8 cellular contexts compared by ENCODE assay signal in genomic region chr11:65498042-65498726, GRCh38. TPM values are rescaled to one million over a fixed set of nuclear protein-coding genes. Genes with fewer than 3 reads are reported as not detected.
DNase-seq lines count a peak whose midpoint lies in the region; ATAC-seq and TF ChIP-seq lines count a peak whose summit lies in the region.

No MANE protein-coding gene starts in this region.

- BruUV-seq in Caco-2 (replicated peaks; lab: Mats Ljungman, UMichigan) (TSS peak; percentile 61), MCF 10A (replicated peaks; lab: Mats Ljungman, UMichigan) (TSS peak; percentile 30)

- H3K27me3 Mint-ChIP-seq in Caco-2 (ENCODE audit: insufficient read depth, unreplicated experiment) (peaks cover 3% of the 10 kb centered on the region), T-cell (no peaks in the 10 kb centered on the region), MCF 10A (ENCODE audit: insufficient read depth, unreplicated experiment) (no peaks in the 10 kb centered on the region)

- H3K27ac Mint-ChIP-seq in Caco-2 (ENCODE audit: unreplicated experiment): no peak overlapping the region
- H3K27ac Mint-ChIP-seq in T-cell: no peak overlapping the region
- no peak overlapping the region for H3K27ac Mint-ChIP-seq in MCF 10A (ENCODE audit: low read depth, unreplicated experiment)

- ATAC-seq in T-cell (replicated peaks in 1 of 4) (peak; percentile 5 to 23 (median 14)), left lobe of liver (peak; percentile 21), HG02973 (IDR thresholded peaks at IDR 0.05; ENCODE audit: unreplicated experiment) (no peak), HG03097 (IDR thresholded peaks at IDR 0.05; ENCODE audit: low FRiP score, unreplicated experiment) (no peak)

- CTCF ChIA-PET in Caco-2 (lab: Charles Lee): interaction anchor here (0.6 to 3.1 kb wide), 9 partner anchors 9 to 82 kb away, joined by 3 to 31 read pairs (median 8); no protein-coding TSS in a partner anchor
- CTCF ChIA-PET in T-cell (lab: Charles Lee): interaction anchor here in 1 of 2 donors (0.5 to 5.3 kb wide), 9 partner anchors 9 to 638 kb away, joined by 3 to 39 read pairs (median 11); no protein-coding TSS in a partner anchor
- CTCF ChIA-PET in MCF 10A (lab: Yijun Ruan, JAX): interaction anchor here (0.6 to 3.1 kb wide), 16 partner anchors 8 to 184 kb away, joined by 3 to 17 read pairs (median 4); partner anchors contain the start of genes CDC42EP2 and NEAT1

- H3K9me3 ChIP-seq in Caco-2: no peaks in the 10 kb centered on the region
- H3K9me3 ChIP-seq in KOPT-K1 (ENCODE audit: insufficient read depth, low read length, poor library complexity, severe bottlenecking): no peaks in the 10 kb centered on the region

- H3K4me1 Mint-ChIP-seq in Caco-2 (ENCODE audit: low read depth, unreplicated experiment): peaks cover 32% of the 10 kb centered on the region
- peaks cover 21 to 33% (median 25%) of the 10 kb centered on the region in 3 donors for H3K4me1 Mint-ChIP-seq in T-cell
- H3K4me1 Mint-ChIP-seq in MCF 10A (ENCODE audit: insufficient read depth, unreplicated experiment): peaks cover 9% of the 10 kb centered on the region

- H3K4me3 Mint-ChIP-seq in Caco-2 (ENCODE audit: unreplicated experiment) (no peak overlapping the region), T-cell (no peak overlapping the region), MCF 10A (ENCODE audit: unreplicated experiment) (no peak overlapping the region)

- TF ChIP-seq CTCF in Caco-2 (IDR thresholded peaks at IDR 0.05; ENCODE audit: insufficient read depth in 1 of 2, low read depth in 1 of 2, low read length in 1 of 2, severe bottlenecking in 1 of 2, unreplicated experiment in 1 of 2) (no peak), MCF 10A (IDR thresholded peaks at IDR 0.05; ENCODE audit: unreplicated experiment) (no peak)

- H3K36me3 ChIP-seq in Caco-2 (ENCODE audit: control insufficient read depth, insufficient read depth, low read length) (peaks cover 6% of the 10 kb centered on the region), KOPT-K1 (ENCODE audit: insufficient read depth, low read length) (peaks cover 35% of the 10 kb centered on the region)

- H3K4me3 ChIP-seq in Caco-2 (ENCODE audit: low read depth, low read length): peak overlapping the region; percentile 81

- DNase-seq in Caco-2: peak; percentile 77 to 79
- DNase-seq in T-cell: peak in 30 of 34 experiments; percentile 29 to 68 (median 55)
- DNase-seq in MCF 10A (ENCODE audit: unreplicated experiment): peak; percentile 72
- DNase-seq in left lobe of liver (ENCODE audit: low spot score): peak; percentile 71
- DNase-seq in stimulated activated CD8-positive, alpha-beta memory T cell treated with anti-CD3 and anti-CD28 coated beads, Interleukin-12 subunit alpha, Interleukin-12 subunit beta, amount 100 ng/mL, for 1 hour (ENCODE audit: low read depth): peak; percentile 47

- POLR2A ChIA-PET in Caco-2 (lab: Charles Lee) (interaction anchor here (0.5 to 13.2 kb wide), 21 partner anchors 10 to 694 kb away, joined by 3 to 377 read pairs (median 6); partner anchors contain the start of genes FAM89B, NEAT1 and SCYL1), T-cell (lab: Charles Lee) (interaction anchor here (0.6 to 7.8 kb wide), 30 partner anchors 8 to 1903 kb away, joined by 3 to 306 read pairs (median 8); partner anchors contain the start of genes NEAT1 (in 2 of the 2), FRMD8 (in 1 of the 2), PCNX3 (in 1 of the 2) and RAB1B (in 1 of the 2)), MCF 10A (lab: Yijun Ruan, JAX) (interaction anchor here (0.6 to 30.1 kb wide), 33 partner anchors 6 to 504 kb away, joined by 3 to 2994 read pairs (median 7); partner anchors contain the start of genes BANF1, DPF2, EIF1AD and FAM89B)

- intact Hi-C loops in Caco-2 (cut with micrococcal nuclease; ENCODE audit: unreplicated experiment): no loop called here
- intact Hi-C loops in MCF 10A (cut with micrococcal nuclease): no loop called here

- H3K9me3 Mint-ChIP-seq in Caco-2 (ENCODE audit: unreplicated experiment) (no peaks in the 10 kb centered on the region), T-cell (no peaks in the 10 kb centered on the region), MCF 10A (ENCODE audit: unreplicated experiment) (no peaks in the 10 kb centered on the region)

- H3K4me1 ChIP-seq in Caco-2: peaks cover 29% of the 10 kb centered on the region

- peak overlapping the region; percentile 100 for H3K27ac ChIP-seq in KOPT-K1 (ENCODE audit: low read depth, low read length, poor library complexity, severe bottlenecking)

- H3K36me3 Mint-ChIP-seq in Caco-2 (ENCODE audit: insufficient read depth, unreplicated experiment): no peaks in the 10 kb centered on the region
- no peaks in the 10 kb centered on the region for H3K36me3 Mint-ChIP-seq in T-cell
- no peaks in the 10 kb centered on the region for H3K36me3 Mint-ChIP-seq in MCF 10A (ENCODE audit: insufficient read depth, unreplicated experiment)

- no peaks in the 10 kb centered on the region for H3K27me3 ChIP-seq in Caco-2 (replicated peaks; ENCODE audit: control insufficient read depth, insufficient read depth, low read length)

RNA-seq across cellular contexts. Expression of gene MALAT1, which starts 0.7 kb away (rescaled TPM):
- 4,797 and 4,914 TPM in 2 replicates for total RNA-seq in Caco-2 (2022)
- total RNA-seq in T-cell: over 10,000 TPM; 21,382 to 33,585 (median 22,045) TPM
- 10,851 and 12,068 TPM in 2 replicates for total RNA-seq in MCF 10A (2022)
- 2,761 TPM for total RNA-seq in left lobe of liver

RNA-seq across cellular contexts. Expression of gene SCYL1, which starts 26.7 kb away (rescaled TPM):
- 123 and 124 TPM in 2 replicates for total RNA-seq in Caco-2 (2022)
- total RNA-seq in T-cell: 10 to 100 TPM; 66.4 to 96.8 (median 76.8) TPM
- total RNA-seq in MCF 10A (2022): 70.9 and 75.5 TPM in 2 replicates
- total RNA-seq in left lobe of liver: 67.6 TPM

RNA-seq across cellular contexts. Expression of gene LTBP3, which starts 60.0 kb away (rescaled TPM):
- total RNA-seq in Caco-2 (2022): 87.2 and 91.2 TPM in 2 replicates
- total RNA-seq in T-cell: 100 to 1,000 TPM; 200 to 364 (median 284) TPM
- 10.6 and 11.0 TPM in 2 replicates for total RNA-seq in MCF 10A (2022)
- total RNA-seq in left lobe of liver: 42.3 TPM

Comparison
In these comparisons a context has a peak if more than half of its experiments do, and no peak if none do; other contexts are left out.
1. ATAC-seq: peak in T-cell (4 of 4) and left lobe of liver (single experiment); none in HG02973 (single experiment) and HG03097 (single experiment).
2. Peak in every context shown above with its lines, with median percentiles within 50 percentile points of each other: DNase-seq.